36 cellular contexts compared by ENCODE assay signal in genomic region chr2:88019985-88020384, GRCh38. TPM values are rescaled to one million over a fixed set of nuclear protein-coding genes. Genes with fewer than 3 reads are reported as not detected.
"Had no signal": no experiment of that assay in that cellular context is flagged by ENCODE, and none has a peak within 500 bp of the region (broad histone marks: within the 10 kb centered on the region; RNA-seq: fewer than 3 reads in every experiment).

No MANE protein-coding gene starts in this region.

- H3K9me3 ChIP-seq: ovary, psoas muscle, stomach, thoracic aorta, thyroid gland, tibial nerve, upper lobe of left lung, vagina had no signal

- H3K9me3 Mint-ChIP-seq: natural killer cell, nephron, neural progenitor cell had no signal

- ATAC-seq: naive thymus-derived CD4-positive, alpha-beta T cell; natural killer cell; psoas muscle; right cardiac atrium; sciatic nerve; stimulated activated memory B cell treated with anti-CD40 and anti-IgM and Interleukin-4, amounts not matched to agents 10 μg/mL and 1 μg/mL and 100 μg/mL, for 72 hours had no signal

- H2AFZ ChIP-seq: neural progenitor cell, parathyroid adenoma had no signal

- H3K27ac Mint-ChIP-seq: natural killer cell; neural progenitor cell; progenitor cell of endocrine pancreas; stimulated activated memory B cell treated with anti-CD40 and anti-IgM and Interleukin-4, amounts not matched to agents 10 μg/mL and 1 μg/mL and 100 μg/mL, for 72 hours; stimulated activated naive CD8-positive, alpha-beta T cell treated with anti-CD3 and anti-CD28 coated beads, Interleukin-15, Interleukin-2, amounts not matched to agents 100 ng/mL and 50 ng/mL, for 24 hours had no signal

- H3K27ac ChIP-seq: neural progenitor cell, ovary, parathyroid adenoma, psoas muscle, skin epidermis, spleen, stomach, thoracic aorta, thyroid gland, upper lobe of left lung, vagina had no signal

- H3K27me3 ChIP-seq: neural progenitor cell, ovary, spleen, stomach, thyroid gland, tibial nerve, upper lobe of left lung, vagina had no signal

- H3K4me2 ChIP-seq: neural progenitor cell, smooth muscle cell had no signal

- H3K79me2 ChIP-seq: parathyroid adenoma had no signal

- DNase-seq: naive thymus-derived CD4-positive, alpha-beta T cell; natural killer cell; occipital lobe; ovary; posterior cingulate gyrus; psoas muscle; right cardiac atrium; spleen; stimulated activated CD4-positive, alpha-beta T cell treated with anti-CD3 and anti-CD28 coated beads, Interleukin-12 subunit alpha, Interleukin-12 subunit beta, amount 100 ng/mL, for 4 hours; stimulated activated CD4-positive, alpha-beta T cell treated with anti-CD3 and anti-CD28 coated beads, Interleukin-1b, Interleukin-23, amount 100 ng/mL, for 48 hours; stimulated activated CD4-positive, alpha-beta T cell treated with anti-CD3 and anti-CD28 coated beads, Interleukin-4, amount 100 ng/mL, for 1 hour; stimulated activated CD4-positive, alpha-beta T cell treated with anti-CD3 and anti-CD28 coated beads, Interleukin-4, amount 100 ng/mL, for 4 hours; stimulated activated CD8-positive, alpha-beta memory T cell treated with anti-CD3 and anti-CD28 coated beads, Interleukin-4, amount 100 ng/mL, for 48 hours; stimulated activated naive CD4-positive, alpha-beta T cell; stomach; thyroid gland; upper lobe of left lung had no signal

- H3K4me3 Mint-ChIP-seq: natural killer cell; nephron; neural progenitor cell; stimulated activated memory B cell treated with anti-CD40 and anti-IgM and Interleukin-4, amounts not matched to agents 10 μg/mL and 1 μg/mL and 100 μg/mL, for 72 hours; stimulated activated naive CD8-positive, alpha-beta T cell treated with anti-CD3 and anti-CD28 coated beads, Interleukin-15, Interleukin-2, amounts not matched to agents 100 ng/mL and 50 ng/mL, for 24 hours had no signal

- H3K36me3 ChIP-seq: neural progenitor cell, ovary, spleen, stomach, thoracic aorta, thyroid gland, upper lobe of left lung, vagina had no signal

- H3K4me1 ChIP-seq: parathyroid adenoma, psoas muscle had no signal

- FAIRE-seq: urothelium cell line had no signal

- H3K9ac ChIP-seq: neural progenitor cell, parathyroid adenoma had no signal

- H3K4me3 ChIP-seq: neural progenitor cell, ovary, psoas muscle, skin epidermis, smooth muscle cell, spleen, stomach, thoracic aorta, thyroid gland, tibial nerve, upper lobe of left lung, vagina had no signal

- H3K36me3 Mint-ChIP-seq: natural killer cell, neural progenitor cell had no signal

- H3K27me3 Mint-ChIP-seq: naive thymus-derived CD4-positive, alpha-beta T cell; stimulated activated memory B cell treated with anti-CD40 and anti-IgM and Interleukin-4, amounts not matched to agents 10 μg/mL and 1 μg/mL and 100 μg/mL, for 72 hours; stimulated activated naive CD8-positive, alpha-beta T cell treated with anti-CD3 and anti-CD28 coated beads, Interleukin-15, Interleukin-2, amounts not matched to agents 100 ng/mL and 50 ng/mL, for 24 hours had no signal

RNA-seq across cellular contexts. Expression of gene RNU2-63P, which starts 3.6 kb away (rescaled TPM):
- total RNA-seq: occipital lobe, osteoblast, renal cortical epithelial cell, smooth muscle cell, stomach, subcutaneous adipose tissue, temporal lobe, thoracic aorta, thyroid gland, tibial nerve, upper lobe of left lung, ureter, vagina had no signal
- polyA plus RNA-seq: neural cell, ovary, psoas muscle, right cardiac atrium, spleen, stomach had no signal

RNA-seq across cellular contexts. Expression of gene SMYD1, which starts 47.6 kb away (rescaled TPM):
- total RNA-seq: naive thymus-derived CD4-positive, alpha-beta T cell; natural killer cell; occipital lobe; osteoblast; progenitor cell of endocrine pancreas; renal cortical epithelial cell; smooth muscle cell; spleen; subcutaneous adipose tissue; temporal lobe; thoracic aorta; thyroid gland; upper lobe of left lung; ureter; vagina had no signal
- polyA plus RNA-seq: neural cell, ovary, smooth muscle cell had no signal
